ENCODE assay signal across 18 cellular contexts in the genomic region with DNA sequence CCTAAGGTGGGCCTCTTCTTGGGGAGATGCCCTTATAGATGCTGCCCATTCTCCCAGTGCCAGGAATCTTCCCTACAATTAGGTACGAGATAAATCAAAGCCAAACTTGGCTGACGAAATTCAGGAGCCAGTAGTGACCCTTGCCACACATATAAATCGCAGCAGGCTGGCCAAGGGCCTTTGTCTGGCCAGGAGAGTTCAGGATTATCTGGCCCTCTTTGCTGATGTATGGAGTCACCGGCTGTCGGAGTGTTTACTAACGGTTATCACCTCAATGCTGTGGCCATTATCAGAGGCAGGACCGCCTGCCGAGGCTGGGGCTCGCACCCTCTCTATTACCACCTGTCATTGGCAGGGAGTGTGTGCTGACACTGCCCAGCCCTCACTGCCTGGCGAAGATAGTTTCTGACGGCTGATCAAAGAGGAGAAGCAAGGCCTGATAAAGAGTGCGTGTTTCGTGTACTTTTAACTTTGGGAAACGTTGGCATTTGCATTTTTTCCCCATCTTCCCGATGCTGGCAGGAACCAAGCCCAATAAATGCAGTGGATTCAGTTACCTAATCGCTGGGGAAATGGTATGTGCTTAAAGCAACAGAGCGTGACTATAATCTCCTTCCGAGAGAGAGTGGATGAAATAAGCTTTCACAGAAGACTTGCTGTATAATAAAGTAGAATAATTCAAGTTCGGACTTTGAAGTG. TPM values are rescaled to one million over a fixed set of nuclear protein-coding genes. Genes with fewer than 3 reads are reported as not detected.
A peak's percentile ranks its signal among the peaks of the same experiment; 100 is the strongest.
DNase-seq lines count a peak whose midpoint lies in the region; ATAC-seq and TF ChIP-seq lines count a peak whose summit lies in the region.
"Had no signal": no experiment of that assay in that cellular context is flagged by ENCODE, and none has a peak within 500 bp of the region (broad histone marks: within the 10 kb centered on the region; RNA-seq: fewer than 3 reads in every experiment).

No MANE protein-coding gene starts in this region.

- TF ChIP-seq RAD21 in IMR-90 (IDR thresholded peaks at IDR 0.05; ENCODE audit: low read length) = no peak

- DNase-seq in IMR-90 = no peak
- DNase-seq in NCI-H526 treated with DMSO at 0.1 percent for 48 hours (lab: John Stamatoyannopoulos, UW) = peak; percentile 53
- DNase-seq in Right ventricle myocardium inferior (ENCODE audit: missing footprints) = peak; percentile 78
- DNase-seq in mucosa of descending colon = no peak
- no peak for DNase-seq in nucleus accumbens (lab: John Stamatoyannopoulos, UW)
- no peak for DNase-seq in DMS114 treated with DMSO at 0.1 percent for 48 hours (lab: John Stamatoyannopoulos, UW; ENCODE audit: unreplicated experiment)
- DNase-seq in stimulated activated naive CD4-positive, alpha-beta T cell (lab: John Stamatoyannopoulos, UW) = no peak
- no peak for DNase-seq in aorta
- DNase-seq: activated CD8-positive, alpha-beta memory T cell treated with anti-CD3 and anti-CD28 coated beads, Interleukin-2, amount 50 U/mL, for 4 hours; activated naive CD4-positive, alpha-beta T cell treated with anti-CD3 and anti-CD28 coated beads, Interleukin-2, amount 10 ng/mL, durations not matched to agents 7 days and 5 days; effector CD4-positive, alpha-beta T cell; mammary epithelial cell; NCI-H446 treated with DMSO at 0.1 percent for 48 hours; nephron progenitor cell; sigmoid colon; T-helper 1 cell; upper lobe of left lung had no signal

- no peak overlapping the region for H4K5ac ChIP-seq in IMR-90 (ENCODE audit: low read depth, low read length)

- H3K4me1 ChIP-seq in IMR-90 (ENCODE audit: control insufficient read depth, insufficient read depth, low read length) (no peaks in the 10 kb centered on the region), mucosa of descending colon (ENCODE audit: low read depth) (no peaks in the 10 kb centered on the region), aorta (ENCODE audit: control insufficient read depth in 1 of 2, insufficient read depth in 2 of 2, low read length in 2 of 2) (no peaks in the 10 kb centered on the region)
- H3K4me1 ChIP-seq: sigmoid colon, upper lobe of left lung had no signal

- H3K36me3 ChIP-seq in IMR-90 (ENCODE audit: control insufficient read depth, insufficient read depth, low read length) = no peaks in the 10 kb centered on the region
- no peaks in the 10 kb centered on the region for H3K36me3 ChIP-seq in mucosa of descending colon (ENCODE audit: low read depth)
- no peaks in the 10 kb centered on the region for H3K36me3 ChIP-seq in aorta (ENCODE audit: control insufficient read depth in 1 of 2, insufficient read depth in 2 of 2, low read length in 1 of 2)
- H3K36me3 ChIP-seq: sigmoid colon, upper lobe of left lung had no signal

- TF ChIP-seq CTCF in IMR-90 (conservative IDR thresholded peaks at IDR 0.05; ENCODE audit: low read depth, low read length) (no peak), mucosa of descending colon (IDR thresholded peaks at IDR 0.05) (no peak)

- 42% methylated on average over 7 of the region's 19 CpGs; no CpG with 5 or more reads in 1 of the 2 experiments for WGBS in IMR-90 (ENCODE audit: extremely low coverage in 2 of 2, insufficient read length in 1 of 2), 2 experiments
- 87 to 88% methylated on average over 19 of the region's 19 CpGs for WGBS in aorta, 2 donors

- no peak overlapping the region for H4K8ac ChIP-seq in IMR-90 (ENCODE audit: low read depth in 2 of 2, low read length in 2 of 2)

- H3K27me3 ChIP-seq in IMR-90 (ENCODE audit: control insufficient read depth, insufficient read depth, low read length) = no peaks in the 10 kb centered on the region
- no peaks in the 10 kb centered on the region for H3K27me3 ChIP-seq in aorta (ENCODE audit: control insufficient read depth in 1 of 2, insufficient read depth in 2 of 2, low read length in 1 of 2)
- H3K27me3 ChIP-seq: sigmoid colon, upper lobe of left lung had no signal

- H3K14ac ChIP-seq in IMR-90 (replicated peaks; ENCODE audit: low read depth, low read length) = 0 out of 2 replicates have a peak overlapping the region, but pooled peaks have one; percentile 8

- no peak for TF ChIP-seq POLR2A in IMR-90 (IDR thresholded peaks at IDR 0.05; ENCODE audit: low read depth, low read length)

- intact Hi-C loops in IMR-90 (cut with micrococcal nuclease) (no loop called here), Right ventricle myocardium inferior (cut with DNase I) (no loop called here), mucosa of descending colon (cut with DNase I, micrococcal nuclease) (no loop called here), aorta (cut with DNase I) (no loop called here)

- dilution Hi-C loops in IMR-90 (cut with HindIII; ENCODE audit: low sequenced_read_pairs, unreplicated experiment) = no loop called here

- CTCF ChIA-PET in IMR-90 (lab: Yijun Ruan, JAX) = no interaction called here

- no peak overlapping the region for H2AFZ ChIP-seq in IMR-90 (replicated peaks; ENCODE audit: low read length, poor library complexity)

- no peak overlapping the region for H3K56ac ChIP-seq in IMR-90 (ENCODE audit: extremely low read depth, insufficient read depth, low read length)

- no peaks in the 10 kb centered on the region for H4K20me1 ChIP-seq in IMR-90 (ENCODE audit: insufficient read depth, low read length)

- no peak overlapping the region for H3K27ac ChIP-seq in IMR-90 (ENCODE audit: insufficient read depth, low read length)
- no peak overlapping the region for H3K27ac ChIP-seq in aorta (ENCODE audit: low read depth in 1 of 2, low read length in 2 of 2)
- H3K27ac ChIP-seq: upper lobe of left lung had no signal

- peak overlapping the region; percentile 7; the same call in 1 of the 2 replicates for H3K23ac ChIP-seq in IMR-90 (ENCODE audit: low read depth, low read length)

- in situ Hi-C loops in IMR-90 (cut with MboI; ENCODE audit: low sequenced_read_pairs) = no loop called here

- no peak overlapping the region for H3K9ac ChIP-seq in IMR-90 (ENCODE audit: low read depth, low read length)

- BruUV-seq in IMR-90 (replicated peaks; lab: Mats Ljungman, UMichigan) = no TSS peak

- H2BK15ac ChIP-seq in IMR-90 (ENCODE audit: low read depth, low read length) = no peak overlapping the region; the same call in 2 of the 3 replicates

- no peak overlapping the region for H3K4ac ChIP-seq in IMR-90 (ENCODE audit: low read depth, low read length)

- no peak overlapping the region for H2BK20ac ChIP-seq in IMR-90 (ENCODE audit: low read depth, low read length)

- no peak overlapping the region for H3K4me2 ChIP-seq in IMR-90 (ENCODE audit: low read depth, low read length)

- POLR2A ChIA-PET in IMR-90 (lab: Charles Lee; ENCODE audit: unreplicated experiment) = interaction anchor here (0.6 kb wide), 1 partner anchor 211 kb away, joined by 4 read pairs; no protein-coding TSS in a partner anchor

- peak overlapping the region; percentile 9; the same call in 1 of the 2 replicates for H2AK5ac ChIP-seq in IMR-90 (ENCODE audit: low read depth, low read length)

- H4K91ac ChIP-seq in IMR-90 (ENCODE audit: insufficient read depth, low read depth, low read length) = no peak overlapping the region

- no peak overlapping the region for H2BK120ac ChIP-seq in IMR-90 (ENCODE audit: low read depth, low read length)

- no peak overlapping the region for H3K18ac ChIP-seq in IMR-90 (ENCODE audit: low read depth, low read length)

- ATAC-seq in IMR-90 (ENCODE audit: low read depth) (no peak), Right ventricle myocardium inferior (peak; percentile 95), mucosa of descending colon (peak; percentile 61), aorta (ENCODE audit: low FRiP score) (no peak)
- ATAC-seq: activated CD4-positive, CD25-positive, alpha-beta regulatory T cell treated with anti-CD3 and anti-CD28 coated beads, Interleukin-2, amount 50 U/mL, for 24 hours had no signal

- peaks cover 4% of the 10 kb centered on the region; the same call in 1 of the 2 replicates for H3K9me1 ChIP-seq in IMR-90 (ENCODE audit: insufficient read depth, low read length)

- H3K79me1 ChIP-seq in IMR-90 (ENCODE audit: low read depth in 1 of 2, low read length in 2 of 2) = no peaks in the 10 kb centered on the region

- H2BK5ac ChIP-seq in IMR-90 (ENCODE audit: low read depth, low read length, poor library complexity, severe bottlenecking) = no peak overlapping the region

- H2AK9ac ChIP-seq in IMR-90 (replicated peaks; ENCODE audit: low read depth, low read length, poor library complexity) = no peak overlapping the region

- H3K4me3 ChIP-seq in IMR-90 (ENCODE audit: insufficient read depth, low read depth, low read length) (no peak overlapping the region), mucosa of descending colon (no peak overlapping the region), aorta (ENCODE audit: low read length in 2 of 2) (no peak overlapping the region)
- H3K4me3 ChIP-seq: sigmoid colon, upper lobe of left lung had no signal

- H3K9me3 ChIP-seq in IMR-90 (ENCODE audit: control insufficient read depth, insufficient read depth, low read length) (peaks cover 3% of the 10 kb centered on the region; the same call in 1 of the 2 replicates), mucosa of descending colon (no peaks in the 10 kb centered on the region), aorta (ENCODE audit: control insufficient read depth, low read length) (no peaks in the 10 kb centered on the region)
- H3K9me3 ChIP-seq: sigmoid colon, upper lobe of left lung had no signal

TF ChIP-seq in IMR-90, 13 proteins besides CTCF, POLR2A, EP300 and RAD21:
- no peak for TF ChIP-seq BHLHE40 (IDR thresholded peaks at IDR 0.05; ENCODE audit: low read depth, low read length)
- TF ChIP-seq FOS (IDR thresholded peaks at IDR 0.05; ENCODE audit: low read depth, low read length) = no peak
- TF ChIP-seq RCOR1 (IDR thresholded peaks at IDR 0.05; ENCODE audit: insufficient replicate concordance, low read length) = no peak
- TF ChIP-seq, protein P1, sequence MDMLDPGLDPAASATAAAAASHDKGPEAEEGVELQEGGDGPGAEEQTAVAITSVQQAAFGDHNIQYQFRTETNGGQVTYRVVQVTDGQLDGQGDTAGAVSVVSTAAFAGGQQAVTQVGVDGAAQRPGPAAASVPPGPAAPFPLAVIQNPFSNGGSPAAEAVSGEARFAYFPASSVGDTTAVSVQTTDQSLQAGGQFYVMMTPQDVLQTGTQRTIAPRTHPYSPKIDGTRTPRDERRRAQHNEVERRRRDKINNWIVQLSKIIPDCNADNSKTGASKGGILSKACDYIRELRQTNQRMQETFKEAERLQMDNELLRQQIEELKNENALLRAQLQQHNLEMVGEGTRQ (IDR thresholded peaks at IDR 0.05; ENCODE audit: low read depth, low read length) = no peak
- no peak for TF ChIP-seq NFE2L2 (IDR thresholded peaks at IDR 0.05; ENCODE audit: low read depth, low read length)

RNA-seq across cellular contexts. Expression of a gene that starts 32.8 kb away (rescaled TPM):
- total RNA-seq in IMR-90 (2012; rRNA removed) (20.1 and 23.6 TPM in 2 replicates), Right ventricle myocardium inferior (12.1 TPM), mucosa of descending colon (1 to 10 TPM; 6.6 to 9.0 (median 8.2) TPM), aorta (10 to 100 TPM; 28.9 to 42.6 TPM)
- polyA plus RNA-seq in IMR-90 (2012; rRNA removed) (64.1 and 69.2 TPM in 2 replicates), aorta (100 to 1,000 TPM in 1 of 2 donors, 10 to 100 TPM in 1; 11.5 to 116 TPM)
- polyA plus RNA-seq in IMR-90 (2012; cell fraction: cytosol; rRNA removed) = 41.5 and 81.3 TPM in 2 replicates
- 159 and 319 TPM in 2 replicates for polyA plus RNA-seq in IMR-90 (2012; cell fraction: nucleus; rRNA removed; ENCODE audit: low replicate concordance)
- polyA plus RNA-seq: mammary epithelial cell had no signal

Comparison
In these comparisons a context has a peak if more than half of its experiments do, and no peak if none do; other contexts are left out.
1. ATAC-seq: peak in Right ventricle myocardium inferior (single experiment) and mucosa of descending colon (single experiment); none in IMR-90 (single experiment) and aorta (single experiment).
2. DNase-seq: peak in NCI-H526 treated with DMSO at 0.1 percent for 48 hours (single experiment) and Right ventricle myocardium inferior (single experiment); none in IMR-90 (single experiment), mucosa of descending colon (0 of 3), nucleus accumbens (0 of 56), DMS114 treated with DMSO at 0.1 percent for 48 hours (single experiment), stimulated activated naive CD4-positive, alpha-beta T cell (0 of 6) and aorta (0 of 2).